In the genomic region with DNA sequence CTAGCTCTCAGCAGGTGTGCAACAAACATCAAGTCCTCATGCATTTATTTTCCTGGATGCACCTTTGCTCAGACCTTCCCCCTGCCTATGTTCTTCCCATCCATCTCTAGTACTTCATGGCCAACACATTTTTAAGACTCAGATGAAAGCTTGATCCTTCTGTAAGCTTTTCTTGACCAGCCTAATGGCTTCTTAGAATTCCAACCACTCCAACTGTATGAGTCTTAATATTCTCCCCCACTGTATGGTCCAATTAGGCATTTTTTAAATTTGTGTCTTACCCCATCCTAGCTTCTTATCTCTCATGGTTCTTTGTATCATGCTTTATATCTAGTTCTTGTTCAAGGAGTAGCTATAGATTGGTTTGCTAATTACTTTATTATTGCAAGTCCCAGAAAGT, we compare ENCODE assay signal across 1 cellular context.
TF ChIP-seq lines count a peak whose summit lies in the region.

No MANE protein-coding gene starts in this region.

TF ChIP-seq in H1, 55 proteins besides CTCF, POLR2A, EP300 and RAD21 (continued from another document):
- TF ChIP-seq CHD2 (IDR thresholded peaks at IDR 0.05; ENCODE audit: low read length), result no peak
- TF ChIP-seq ZNF274 (IDR thresholded peaks at IDR 0.05; ENCODE audit: borderline replicate concordance, extremely low read depth, low read length), result no peak
- TF ChIP-seq, protein P1, sequence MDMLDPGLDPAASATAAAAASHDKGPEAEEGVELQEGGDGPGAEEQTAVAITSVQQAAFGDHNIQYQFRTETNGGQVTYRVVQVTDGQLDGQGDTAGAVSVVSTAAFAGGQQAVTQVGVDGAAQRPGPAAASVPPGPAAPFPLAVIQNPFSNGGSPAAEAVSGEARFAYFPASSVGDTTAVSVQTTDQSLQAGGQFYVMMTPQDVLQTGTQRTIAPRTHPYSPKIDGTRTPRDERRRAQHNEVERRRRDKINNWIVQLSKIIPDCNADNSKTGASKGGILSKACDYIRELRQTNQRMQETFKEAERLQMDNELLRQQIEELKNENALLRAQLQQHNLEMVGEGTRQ (IDR thresholded peaks at IDR 0.05; ENCODE audit: low read length), result no peak
- no peak for TF ChIP-seq SP1 (IDR thresholded peaks at IDR 0.05; ENCODE audit: low read depth, low read length)
- TF ChIP-seq, protein P2, sequence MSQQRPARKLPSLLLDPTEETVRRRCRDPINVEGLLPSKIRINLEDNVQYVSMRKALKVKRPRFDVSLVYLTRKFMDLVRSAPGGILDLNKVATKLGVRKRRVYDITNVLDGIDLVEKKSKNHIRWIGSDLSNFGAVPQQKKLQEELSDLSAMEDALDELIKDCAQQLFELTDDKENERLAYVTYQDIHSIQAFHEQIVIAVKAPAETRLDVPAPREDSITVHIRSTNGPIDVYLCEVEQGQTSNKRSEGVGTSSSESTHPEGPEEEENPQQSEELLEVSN (IDR thresholded peaks at IDR 0.05), result no peak
- no peak for TF ChIP-seq SIX5 (IDR thresholded peaks at IDR 0.05; ENCODE audit: low read depth, low read length)
- no peak for TF ChIP-seq JUN (IDR thresholded peaks at IDR 0.05; ENCODE audit: low read depth, low read length)
- TF ChIP-seq SIRT6 (IDR thresholded peaks at IDR 0.05; ENCODE audit: low read length), result no peak
- no peak for TF ChIP-seq RFX5 (IDR thresholded peaks at IDR 0.05; ENCODE audit: borderline replicate concordance, low read depth, low read length)
- no peak for TF ChIP-seq CHD1 (IDR thresholded peaks at IDR 0.05; ENCODE audit: low read depth, low read length)
- TF ChIP-seq BCL11A (IDR thresholded peaks at IDR 0.05; ENCODE audit: low read depth in 2 of 2, low read length in 2 of 2), result no peak
- TF ChIP-seq NANOG (IDR thresholded peaks at IDR 0.05; ENCODE audit: insufficient read depth, low read depth, low read length, poor library complexity, severe bottlenecking), result no peak
- no peak for TF ChIP-seq EGR1 (IDR thresholded peaks at IDR 0.05; ENCODE audit: borderline replicate concordance, low read depth, low read length)
- TF ChIP-seq SRF (IDR thresholded peaks at IDR 0.05; ENCODE audit: low read depth, low read length), result no peak
- TF ChIP-seq EZH2 (IDR thresholded peaks at IDR 0.05; ENCODE audit: low read depth, low read length, severe bottlenecking), result no peak
